Comparison of ENCODE assay signal across 20 cellular contexts in the genomic region with DNA sequence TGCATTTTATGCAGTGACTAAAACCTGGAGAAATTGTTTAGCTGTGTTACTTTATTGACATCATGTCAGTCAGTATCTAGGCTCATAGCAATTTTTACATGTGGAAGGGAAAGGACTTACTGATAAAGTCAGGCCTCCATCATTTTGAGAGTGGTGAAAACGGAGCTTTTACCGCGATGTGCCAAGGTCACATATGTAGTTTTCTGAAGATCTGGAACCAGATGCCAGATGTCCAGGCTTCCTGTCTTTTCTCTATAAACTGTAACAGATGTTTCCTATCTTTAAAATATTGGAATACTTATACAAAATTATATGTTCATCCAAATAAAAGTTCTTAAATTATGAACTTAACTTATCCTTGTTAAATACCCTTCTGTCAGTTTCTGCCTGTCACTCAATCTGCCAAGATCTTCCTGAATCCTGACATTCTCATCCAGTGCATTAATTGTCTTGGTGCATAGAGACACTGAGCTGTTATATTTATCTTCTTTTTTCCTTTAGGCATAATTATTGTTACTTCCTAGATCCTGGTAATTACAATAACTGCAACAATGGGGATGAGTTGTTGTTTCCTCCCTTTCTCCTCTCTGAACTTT.
"Had no signal": no experiment of that assay in that cellular context is flagged by ENCODE, and none has a peak within 500 bp of the region (broad histone marks: within the 10 kb centered on the region; RNA-seq: fewer than 3 reads in every experiment).

No MANE protein-coding gene starts in this region.

- H3K4me1 ChIP-seq: SJSA1 had no signal

- H3K27me3 Mint-ChIP-seq: IgD-negative memory B cell had no signal

- H3K4me3 Mint-ChIP-seq: IgD-negative memory B cell had no signal

- H3K4me2 ChIP-seq: KMS-11 had no signal

- H3K36me3 ChIP-seq: SJSA1 had no signal

- H3K9ac ChIP-seq: KMS-11 had no signal

- ATAC-seq: K562 had no signal

- H3K9me3 ChIP-seq: SJSA1 had no signal

- H3K36me3 Mint-ChIP-seq: IgD-negative memory B cell had no signal

- H3K27ac ChIP-seq: HL-60, KMS-11, SJSA1 had no signal

- H3K4me3 ChIP-seq: K562, SJSA1 had no signal

- H3K4me1 Mint-ChIP-seq: IgD-negative memory B cell had no signal

- DNase-seq: Kasumi-1, MM.1S, NCI-H1092 treated with DMSO at 0.1 percent for 48 hours, NCI-H1436, NCI-H187, NCI-H2029 treated with DMSO at 0.1 percent for 48 hours, NCI-H2171 treated with DMSO at 0.1 percent for 48 hours, NCI-H345, NCI-H446 treated with DMSO at 0.1 percent for 48 hours, NCI-H510A treated with DMSO at 0.1 percent for 48 hours, NCI-H526, NCI-H774, Right ventricle myocardium superior, RPMI8226, SIG-M5 had no signal

- H3K27ac Mint-ChIP-seq: IgD-negative memory B cell had no signal
